ENCODE assay signal across 19 cellular contexts in the genomic region with DNA sequence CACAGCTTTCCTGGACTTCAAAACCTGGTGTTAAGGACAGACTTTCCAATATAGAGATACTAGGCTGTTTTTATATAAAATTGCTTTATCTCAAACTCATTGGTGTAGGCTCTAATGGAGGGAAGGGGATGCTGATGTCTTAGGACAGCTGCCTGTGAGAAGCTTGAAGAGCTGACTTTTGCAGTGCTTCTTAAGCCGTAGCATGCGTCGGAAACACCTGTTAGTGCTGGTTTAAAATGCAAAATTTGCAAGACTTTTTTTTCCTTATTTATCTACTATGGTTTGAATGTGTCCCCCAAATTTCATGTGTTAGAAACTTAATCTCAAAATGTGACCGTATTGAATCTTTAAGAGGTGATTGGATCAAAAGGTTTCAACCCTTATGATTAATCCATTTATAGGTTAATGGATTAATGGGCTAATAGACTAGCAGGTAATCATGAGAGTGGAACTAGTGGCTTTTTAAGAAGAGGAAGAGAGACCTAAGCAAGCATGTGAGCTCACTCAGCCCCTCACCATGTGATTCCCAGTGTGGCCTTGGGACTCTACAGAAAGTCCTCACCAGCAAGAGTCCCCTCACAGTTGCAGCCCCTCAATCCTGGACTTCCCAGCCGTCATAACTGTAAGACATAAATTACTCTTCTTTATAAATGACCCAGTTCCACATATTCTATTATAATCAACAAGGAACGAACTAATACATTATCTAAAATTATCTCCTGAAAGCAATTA.
A peak's percentile ranks its signal among the peaks of the same experiment; 100 is the strongest.
DNase-seq lines count a peak whose midpoint lies in the region; ATAC-seq lines count a peak whose summit lies in the region.
"Had no signal": no experiment of that assay in that cellular context is flagged by ENCODE, and none has a peak within 500 bp of the region (broad histone marks: within the 10 kb centered on the region; RNA-seq: fewer than 3 reads in every experiment).

No MANE protein-coding gene starts in this region.

- peak in 1 of 2 donors; percentile 43 for DNase-seq in memory B cell (ENCODE audit: low spot score in 2 of 2)
- DNase-seq in activated CD4-positive, alpha-beta T cell treated with anti-CD3 and anti-CD28 coated beads, Interleukin-2, amount 50 U/mL, for 1 hour: no peak
- DNase-seq in activated naive CD4-positive, alpha-beta T cell treated with anti-CD3 and anti-CD28 coated beads, Interleukin-2, amount 10 ng/mL, durations not matched to agents 7 days and 5 days: no peak
- DNase-seq in activated CD8-positive, alpha-beta memory T cell treated with anti-CD3 and anti-CD28 coated beads, Interleukin-2, amount 10 ng/mL, durations not matched to agents 7 days and 5 days: no peak
- DNase-seq: activated CD4-positive, alpha-beta T cell treated with anti-CD3 and anti-CD28 coated beads for 1 hour; activated CD8-positive, alpha-beta memory T cell treated with anti-CD3 and anti-CD28 coated beads, Interleukin-2, amount 50 U/mL, for 48 hours; activated naive CD4-positive, alpha-beta T cell treated with anti-CD3 and anti-CD28 coated beads for 36 hours; gastrocnemius medialis; GF-D8; left lung; mucosa of descending colon; NCI-H187 treated with DMSO at 0.1 percent for 48 hours; nucleus accumbens; T-helper 9 cell had no signal

- CTCF ChIA-PET in activated naive CD4-positive, alpha-beta T cell treated with anti-CD3 and anti-CD28 coated beads, Interleukin-2, amount 10 ng/mL, durations not matched to agents 7 days and 5 days (lab: Charles Lee): no interaction called here
- CTCF ChIA-PET in activated CD8-positive, alpha-beta memory T cell treated with anti-CD3 and anti-CD28 coated beads, Interleukin-2, amount 10 ng/mL, durations not matched to agents 7 days and 5 days (lab: Charles Lee): no interaction called here

- H3K4me1 Mint-ChIP-seq in memory B cell: peaks cover 65% of the 10 kb centered on the region
- peaks cover 24% of the 10 kb centered on the region for H3K4me1 Mint-ChIP-seq in activated naive CD4-positive, alpha-beta T cell treated with anti-CD3 and anti-CD28 coated beads, Interleukin-2, amount 10 ng/mL, durations not matched to agents 7 days and 5 days
- peaks cover 40% of the 10 kb centered on the region for H3K4me1 Mint-ChIP-seq in activated CD8-positive, alpha-beta memory T cell treated with anti-CD3 and anti-CD28 coated beads, Interleukin-2, amount 10 ng/mL, durations not matched to agents 7 days and 5 days

- H3K36me3 Mint-ChIP-seq in memory B cell: no peaks in the 10 kb centered on the region
- H3K36me3 Mint-ChIP-seq in activated naive CD4-positive, alpha-beta T cell treated with anti-CD3 and anti-CD28 coated beads, Interleukin-2, amount 10 ng/mL, durations not matched to agents 7 days and 5 days: peaks cover 19% of the 10 kb centered on the region
- peaks cover 55% of the 10 kb centered on the region for H3K36me3 Mint-ChIP-seq in activated CD8-positive, alpha-beta memory T cell treated with anti-CD3 and anti-CD28 coated beads, Interleukin-2, amount 10 ng/mL, durations not matched to agents 7 days and 5 days

- H3K27me3 Mint-ChIP-seq in memory B cell: no peaks in the 10 kb centered on the region
- H3K27me3 Mint-ChIP-seq in activated naive CD4-positive, alpha-beta T cell treated with anti-CD3 and anti-CD28 coated beads, Interleukin-2, amount 10 ng/mL, durations not matched to agents 7 days and 5 days: no peaks in the 10 kb centered on the region
- H3K27me3 Mint-ChIP-seq in activated CD8-positive, alpha-beta memory T cell treated with anti-CD3 and anti-CD28 coated beads, Interleukin-2, amount 10 ng/mL, durations not matched to agents 7 days and 5 days: no peaks in the 10 kb centered on the region

- H3K9me3 Mint-ChIP-seq in memory B cell: no peaks in the 10 kb centered on the region
- peaks cover 3% of the 10 kb centered on the region for H3K9me3 Mint-ChIP-seq in activated naive CD4-positive, alpha-beta T cell treated with anti-CD3 and anti-CD28 coated beads, Interleukin-2, amount 10 ng/mL, durations not matched to agents 7 days and 5 days
- H3K9me3 Mint-ChIP-seq in activated CD8-positive, alpha-beta memory T cell treated with anti-CD3 and anti-CD28 coated beads, Interleukin-2, amount 10 ng/mL, durations not matched to agents 7 days and 5 days (ENCODE audit: low read depth): no peaks in the 10 kb centered on the region
- H3K9me3 Mint-ChIP-seq: activated naive CD4-positive, alpha-beta T cell treated with anti-CD3 and anti-CD28 coated beads for 36 hours had no signal

- H3K27ac Mint-ChIP-seq in memory B cell: peak overlapping the region; percentile 83
- H3K27ac Mint-ChIP-seq in activated naive CD4-positive, alpha-beta T cell treated with anti-CD3 and anti-CD28 coated beads, Interleukin-2, amount 10 ng/mL, durations not matched to agents 7 days and 5 days: no peak overlapping the region
- H3K27ac Mint-ChIP-seq in activated CD8-positive, alpha-beta memory T cell treated with anti-CD3 and anti-CD28 coated beads, Interleukin-2, amount 10 ng/mL, durations not matched to agents 7 days and 5 days: no peak overlapping the region
- H3K27ac Mint-ChIP-seq: activated naive CD4-positive, alpha-beta T cell treated with anti-CD3 and anti-CD28 coated beads for 36 hours had no signal

- peak; percentile 58 for ATAC-seq in GM18858 (IDR thresholded peaks at IDR 0.05; ENCODE audit: unreplicated experiment)
- ATAC-seq in GM21717 (IDR thresholded peaks at IDR 0.05; ENCODE audit: unreplicated experiment): peak; percentile 54
- ATAC-seq in HG03378 (IDR thresholded peaks at IDR 0.05; ENCODE audit: unreplicated experiment): peak; percentile 50
- peak; percentile 81 for ATAC-seq in memory B cell (ENCODE audit: low read depth)
- no peak for ATAC-seq in GM21381 (IDR thresholded peaks at IDR 0.05; ENCODE audit: unreplicated experiment)
- ATAC-seq in activated CD8-positive, alpha-beta memory T cell treated with anti-CD3 and anti-CD28 coated beads, Interleukin-2, amount 10 ng/mL, durations not matched to agents 7 days and 5 days: no peak
- ATAC-seq: gastrocnemius medialis, left lung, mucosa of descending colon, sciatic nerve had no signal

- H3K4me3 Mint-ChIP-seq in memory B cell: peak overlapping the region; percentile 65
- no peak overlapping the region for H3K4me3 Mint-ChIP-seq in activated naive CD4-positive, alpha-beta T cell treated with anti-CD3 and anti-CD28 coated beads, Interleukin-2, amount 10 ng/mL, durations not matched to agents 7 days and 5 days
- no peak overlapping the region for H3K4me3 Mint-ChIP-seq in activated CD8-positive, alpha-beta memory T cell treated with anti-CD3 and anti-CD28 coated beads, Interleukin-2, amount 10 ng/mL, durations not matched to agents 7 days and 5 days
- H3K4me3 Mint-ChIP-seq: activated naive CD4-positive, alpha-beta T cell treated with anti-CD3 and anti-CD28 coated beads for 36 hours had no signal

Comparison
In these comparisons a context has a peak if more than half of its experiments do, and no peak if none do; other contexts are left out.
1. ATAC-seq: peak in GM18858 (single experiment), GM21717 (single experiment), HG03378 (single experiment) and memory B cell (single experiment); none in GM21381 (single experiment) and activated CD8-positive, alpha-beta memory T cell treated with anti-CD3 and anti-CD28 coated beads, Interleukin-2, amount 10 ng/mL, durations not matched to agents 7 days and 5 days (single experiment).